Comparison of ENCODE assay signal across 8 cellular contexts in genomic region chr5:179801304-179802206, GRCh38. TPM values are rescaled to one million over a fixed set of nuclear protein-coding genes. Genes with fewer than 3 reads are reported as not detected.
DNase-seq lines count a peak whose midpoint lies in the region; ATAC-seq and TF ChIP-seq lines count a peak whose summit lies in the region.

No MANE protein-coding gene starts in this region.

- H3K4me3 ChIP-seq in LNCaP clone FGC (ENCODE audit: low read depth, low read length) (no peak overlapping the region), epithelial cell of esophagus (ENCODE audit: low read length) (no peak overlapping the region), osteoblast (ENCODE audit: insufficient read depth, low read length) (no peak overlapping the region)

- no peak overlapping the region for H3K27ac ChIP-seq in osteoblast (ENCODE audit: low read depth, low read length)

- TF ChIP-seq CTCF in LNCaP clone FGC (IDR thresholded peaks at IDR 0.05; ENCODE audit: control insufficient read depth, extremely low read depth, insufficient read depth) (0 out of 2 replicates have a peak, but pooled peaks have one; percentile 11), epithelial cell of esophagus (IDR thresholded peaks at IDR 0.05; ENCODE audit: insufficient read depth, low read depth, low read length, missing control alignments) (peak; percentile 75), osteoblast (IDR thresholded peaks at IDR 0.05; ENCODE audit: extremely low read depth, low read depth, low read length) (peak; percentile 58), type B pancreatic cell (conservative IDR thresholded peaks at IDR 0.05) (peak; percentile 70)

- peak overlapping the region; percentile 79 for H3K27ac Mint-ChIP-seq in type B pancreatic cell

- H3K36me3 ChIP-seq in osteoblast (ENCODE audit: insufficient read depth, low read length) = peaks cover 35% of the 10 kb centered on the region

- no peaks in the 10 kb centered on the region for H3K9me3 ChIP-seq in osteoblast (ENCODE audit: low read depth, low read length)

- H3K4me2 ChIP-seq in osteoblast (ENCODE audit: insufficient read depth, low read length) = no peak overlapping the region

- H4K20me1 ChIP-seq in osteoblast (ENCODE audit: insufficient read depth, low read length) = peaks cover 37% of the 10 kb centered on the region

- peaks cover 45% of the 10 kb centered on the region for H3K79me2 ChIP-seq in osteoblast (ENCODE audit: insufficient read depth, low read length)

- peak overlapping the region; percentile 63 for H3K4me3 Mint-ChIP-seq in type B pancreatic cell

- peak; percentile 45 for ATAC-seq in GM18907 (IDR thresholded peaks at IDR 0.05; ENCODE audit: unreplicated experiment)
- no peak for ATAC-seq in GM18873 (IDR thresholded peaks at IDR 0.05; ENCODE audit: low FRiP score, unreplicated experiment)

- no peak overlapping the region for H2AFZ ChIP-seq in osteoblast (ENCODE audit: low read length)

- H3K36me3 Mint-ChIP-seq in type B pancreatic cell = peaks cover 9% of the 10 kb centered on the region

- no peaks in the 10 kb centered on the region for H3K27me3 Mint-ChIP-seq in type B pancreatic cell

- DNase-seq in LNCaP clone FGC (ENCODE audit: low read depth) (no peak), epithelial cell of esophagus (ENCODE audit: low read depth) (peak; percentile 73), osteoblast (ENCODE audit: insufficient read length, low spot score, missing footprints) (peak; percentile 97), type B pancreatic cell (ENCODE audit: extremely low spot score, unreplicated experiment) (no peak), middle frontal gyrus (ENCODE audit: extremely low spot score, low spot score) (no peak)
- DNase-seq in activated CD8-positive, alpha-beta memory T cell treated with anti-CD3 and anti-CD28 coated beads for 1 hour (ENCODE audit: extremely low read depth in 1 of 2, low read depth in 1 of 2) = peak; percentile 62 to 78

- H3K4me1 ChIP-seq in osteoblast (ENCODE audit: insufficient read depth, low read length) = peaks cover 28% of the 10 kb centered on the region

- H3K4me1 Mint-ChIP-seq in type B pancreatic cell (ENCODE audit: unreplicated experiment) = peaks cover 22% of the 10 kb centered on the region

- no peaks in the 10 kb centered on the region for H3K9me3 Mint-ChIP-seq in type B pancreatic cell

- no peaks in the 10 kb centered on the region for H3K27me3 ChIP-seq in osteoblast (ENCODE audit: insufficient read depth, low read length)

RNA-seq across cellular contexts. Expression of gene MGAT4B, which starts 5.1 kb away (rescaled TPM):
- total RNA-seq in osteoblast (90.5 and 95.9 TPM in 2 replicates), type B pancreatic cell (ENCODE audit: low replicate concordance) (169 and 211 TPM in 2 replicates)

RNA-seq across cellular contexts. Expression of gene LTC4S, which starts 7.8 kb away (rescaled TPM):
- 1.4 and 1.5 TPM in 2 replicates for total RNA-seq in osteoblast
- total RNA-seq in type B pancreatic cell (ENCODE audit: low replicate concordance) = 4.0 and 6.5 TPM in 2 replicates

RNA-seq across cellular contexts. Expression of gene SQSTM1, which starts 19.1 kb away (rescaled TPM):
- 826 and 992 TPM in 2 replicates for total RNA-seq in osteoblast
- 133 and 191 TPM in 2 replicates for total RNA-seq in type B pancreatic cell (ENCODE audit: low replicate concordance)

RNA-seq across cellular contexts. Expression of gene MRNIP, which starts 57.1 kb away (rescaled TPM):
- total RNA-seq in osteoblast (10.1 and 12.7 TPM in 2 replicates), type B pancreatic cell (ENCODE audit: low replicate concordance) (31.1 and 47.6 TPM in 2 replicates)

Comparison
In these comparisons a context has a peak if more than half of its experiments do, and no peak if none do; other contexts are left out.
1. DNase-seq: peak in activated CD8-positive, alpha-beta memory T cell treated with anti-CD3 and anti-CD28 coated beads for 1 hour (2 of 2), epithelial cell of esophagus (single experiment) and osteoblast (single experiment); none in LNCaP clone FGC (single experiment), type B pancreatic cell (single experiment) and middle frontal gyrus (single experiment).
2. CTCF ChIP-seq: peak in every context shown above with its lines; median percentile 75 in epithelial cell of esophagus; 70 in type B pancreatic cell; 58 in osteoblast; 11 in LNCaP clone FGC.